In the genomic region with DNA sequence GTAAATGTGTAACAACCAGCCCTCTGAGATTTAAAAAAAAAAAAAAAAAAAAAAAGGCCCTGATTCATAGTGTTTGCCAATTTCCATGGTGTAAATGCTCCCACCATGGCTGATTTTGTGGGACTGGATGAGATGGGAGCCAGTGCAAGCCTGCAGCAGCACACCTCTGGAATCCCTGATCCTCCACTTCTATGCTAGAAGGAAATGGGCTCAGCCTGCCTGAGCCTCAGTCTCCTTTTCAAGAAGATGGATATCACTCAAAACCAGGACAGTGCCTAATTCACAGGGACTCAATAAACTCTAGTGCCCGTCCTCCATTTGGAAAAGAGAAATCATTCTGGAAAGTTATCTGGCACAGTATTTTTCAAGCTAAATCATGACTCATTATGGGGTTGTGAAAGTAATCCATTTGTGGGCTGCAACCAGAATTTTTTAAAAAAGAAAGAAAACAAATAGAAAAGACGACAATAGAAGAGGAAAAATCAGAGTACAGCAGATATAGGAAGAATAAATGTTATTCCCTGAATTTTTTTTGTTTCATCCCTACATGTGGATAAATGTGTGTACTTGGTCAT, we compare ENCODE assay signal across 10 cellular contexts. TPM values are rescaled to one million over a fixed set of nuclear protein-coding genes. Genes with fewer than 3 reads are reported as not detected.
DNase-seq lines count a peak whose midpoint lies in the region; ATAC-seq, FAIRE-seq and TF ChIP-seq lines count a peak whose summit lies in the region.
"Had no signal": no experiment of that assay in that cellular context is flagged by ENCODE, and none has a peak within 500 bp of the region (broad histone marks: within the 10 kb centered on the region; RNA-seq: fewer than 3 reads in every experiment).

No MANE protein-coding gene starts in this region.

- no peaks in the 10 kb centered on the region for H3K36me3 ChIP-seq in small intestine (ENCODE audit: control insufficient read depth in 2 of 2, insufficient read depth in 2 of 2, low read length in 2 of 2)
- no peaks in the 10 kb centered on the region for H3K36me3 ChIP-seq in HepG2 (replicated peaks in 1 of 2; ENCODE audit: control insufficient read depth in 1 of 2, insufficient read depth in 2 of 2, low read length in 2 of 2)

- H3K9me3 ChIP-seq in small intestine (ENCODE audit: control insufficient read depth, low read depth), result no peaks in the 10 kb centered on the region
- no peaks in the 10 kb centered on the region for H3K9me3 ChIP-seq in HepG2 (ENCODE audit: low read length)

- H3K27me3 ChIP-seq in small intestine (ENCODE audit: control insufficient read depth in 2 of 2, insufficient read depth in 2 of 2, low read length in 2 of 2) (no peaks in the 10 kb centered on the region), HepG2 (ENCODE audit: control insufficient read depth in 1 of 2, insufficient read depth in 2 of 2, low read length in 2 of 2) (peaks cover 0 to 27% of the 10 kb centered on the region in 2 experiments; a peak in 2 of 5 replicates)

- in situ Hi-C loops in HepG2 (cut with HindIII; ENCODE audit: extremely low pct_ligation_motif_present, low pct_unique_long_range_greater_than_20kb), result no loop called here

- H3K27ac ChIP-seq in small intestine (ENCODE audit: low read depth in 1 of 2, low read length in 1 of 2), result no peak overlapping the region
- H3K27ac ChIP-seq in HepG2 (ENCODE audit: extremely low read length, insufficient read depth, low read length), result no peak overlapping the region

- H3K4me1 Mint-ChIP-seq in T-helper 2 cell treated with Interferon-gamma antibody and Interleukin-4, amounts not matched to agents 5 μg/mL and 100 μg/mL, for 36 hours (ENCODE audit: low read depth), result peaks cover 46% of the 10 kb centered on the region
- peaks cover 66% of the 10 kb centered on the region for H3K4me1 Mint-ChIP-seq in activated CD4-positive, alpha-beta memory T cell treated with anti-CD3 and anti-CD28 coated beads, Interleukin-2, amount 10 ng/mL, durations not matched to agents 7 days and 5 days
- peaks cover 55% of the 10 kb centered on the region for H3K4me1 Mint-ChIP-seq in stimulated activated memory B cell treated with anti-CD40 and anti-IgM and Interleukin-4, amounts not matched to agents 10 μg/mL and 1 μg/mL and 100 μg/mL, for 72 hours

- no peak for ATAC-seq in stimulated activated memory B cell treated with anti-CD40 and anti-IgM and Interleukin-4, amounts not matched to agents 10 μg/mL and 1 μg/mL and 100 μg/mL, for 72 hours
- no peak for ATAC-seq in HG02798 (IDR thresholded peaks at IDR 0.05; ENCODE audit: poor library complexity, unreplicated experiment)
- no peak for ATAC-seq in HepG2

- peaks cover 34% of the 10 kb centered on the region for H3K36me3 Mint-ChIP-seq in T-helper 2 cell treated with Interferon-gamma antibody and Interleukin-4, amounts not matched to agents 5 μg/mL and 100 μg/mL, for 36 hours (ENCODE audit: low read depth)
- H3K36me3 Mint-ChIP-seq in activated CD4-positive, alpha-beta memory T cell treated with anti-CD3 and anti-CD28 coated beads, Interleukin-2, amount 10 ng/mL, durations not matched to agents 7 days and 5 days (ENCODE audit: low read depth), result peaks cover 38% of the 10 kb centered on the region
- peaks cover 21% of the 10 kb centered on the region for H3K36me3 Mint-ChIP-seq in stimulated activated memory B cell treated with anti-CD40 and anti-IgM and Interleukin-4, amounts not matched to agents 10 μg/mL and 1 μg/mL and 100 μg/mL, for 72 hours

- H2AFZ ChIP-seq in HepG2 (ENCODE audit: low read length), result no peak overlapping the region

- 57 to 84% (median 80%) methylated on average over 2 of the region's 2 CpGs for WGBS in small intestine, 3 donors
- 24% methylated on average over 2 of the region's 2 CpGs for WGBS in HepG2 (ENCODE audit: low lambda C conversion rate)

- TF ChIP-seq CTCF in epithelial cell of esophagus (IDR thresholded peaks at IDR 0.05; ENCODE audit: insufficient read depth, low read depth, low read length, missing control alignments) (no peak), HepG2 (CRISPR knock-in tag; IDR thresholded peaks at IDR 0.05) (no peak)

- POLR2A ChIA-PET in activated CD4-positive, alpha-beta memory T cell treated with anti-CD3 and anti-CD28 coated beads, Interleukin-2, amount 10 ng/mL, durations not matched to agents 7 days and 5 days (lab: Charles Lee), result interaction anchor here (0.8 to 9.3 kb wide), 12 partner anchors 9 to 182 kb away, joined by 3 to 138 read pairs (median 8); a partner anchor contains a TSS
- POLR2A ChIA-PET in HepG2 (lab: Yijun Ruan, JAX), result no interaction called here

- no TSS peak for BruUV-seq in HepG2 (replicated peaks; lab: Mats Ljungman, UMichigan)

- H3K4me1 ChIP-seq in small intestine (ENCODE audit: control insufficient read depth in 2 of 2, insufficient read depth in 1 of 2, low read depth in 1 of 2, low read length in 1 of 2), result peaks cover 0 to 4% of the 10 kb centered on the region in 2 donors
- H3K4me1 ChIP-seq in HepG2 (ENCODE audit: insufficient read depth, low read length), result no peaks in the 10 kb centered on the region

- no peak overlapping the region for H3K9ac ChIP-seq in HepG2 (ENCODE audit: insufficient read depth, low read depth, low read length)

- intact Hi-C loops in HepG2 (cut with micrococcal nuclease; ENCODE audit: unreplicated experiment), result no loop called here

- H3K9me3 Mint-ChIP-seq in T-helper 2 cell treated with Interferon-gamma antibody and Interleukin-4, amounts not matched to agents 5 μg/mL and 100 μg/mL, for 36 hours, result peaks cover 18% of the 10 kb centered on the region
- H3K9me3 Mint-ChIP-seq in activated CD4-positive, alpha-beta memory T cell treated with anti-CD3 and anti-CD28 coated beads, Interleukin-2, amount 10 ng/mL, durations not matched to agents 7 days and 5 days, result peaks cover 24% of the 10 kb centered on the region
- H3K9me3 Mint-ChIP-seq in stimulated activated memory B cell treated with anti-CD40 and anti-IgM and Interleukin-4, amounts not matched to agents 10 μg/mL and 1 μg/mL and 100 μg/mL, for 72 hours, result peaks cover 8% of the 10 kb centered on the region

- H3K27me3 Mint-ChIP-seq in T-helper 2 cell treated with Interferon-gamma antibody and Interleukin-4, amounts not matched to agents 5 μg/mL and 100 μg/mL, for 36 hours (ENCODE audit: low read depth), result no peaks in the 10 kb centered on the region
- no peaks in the 10 kb centered on the region for H3K27me3 Mint-ChIP-seq in activated CD4-positive, alpha-beta memory T cell treated with anti-CD3 and anti-CD28 coated beads, Interleukin-2, amount 10 ng/mL, durations not matched to agents 7 days and 5 days
- H3K27me3 Mint-ChIP-seq in stimulated activated memory B cell treated with anti-CD40 and anti-IgM and Interleukin-4, amounts not matched to agents 10 μg/mL and 1 μg/mL and 100 μg/mL, for 72 hours, result no peaks in the 10 kb centered on the region

- no peak for TF ChIP-seq POLR2A in HepG2 (IDR thresholded peaks at IDR 0.05; ENCODE audit: insufficient read depth in 1 of 2, low read depth in 2 of 2, low read length in 2 of 2)

- H3K4me3 Mint-ChIP-seq in T-helper 2 cell treated with Interferon-gamma antibody and Interleukin-4, amounts not matched to agents 5 μg/mL and 100 μg/mL, for 36 hours, result peak overlapping the region; percentile 90
- peak overlapping the region; percentile 75 for H3K4me3 Mint-ChIP-seq in activated CD4-positive, alpha-beta memory T cell treated with anti-CD3 and anti-CD28 coated beads, Interleukin-2, amount 10 ng/mL, durations not matched to agents 7 days and 5 days
- peak overlapping the region; percentile 64 for H3K4me3 Mint-ChIP-seq in stimulated activated memory B cell treated with anti-CD40 and anti-IgM and Interleukin-4, amounts not matched to agents 10 μg/mL and 1 μg/mL and 100 μg/mL, for 72 hours

- FAIRE-seq in small intestine (lab: Jason Lieb, UNC), result no peak
- no peak for FAIRE-seq in HepG2 (lab: Jason Lieb, UNC)
- FAIRE-seq: A204.1 had no signal

- H3K27ac Mint-ChIP-seq in T-helper 2 cell treated with Interferon-gamma antibody and Interleukin-4, amounts not matched to agents 5 μg/mL and 100 μg/mL, for 36 hours, result peak overlapping the region; percentile 94
- H3K27ac Mint-ChIP-seq in activated CD4-positive, alpha-beta memory T cell treated with anti-CD3 and anti-CD28 coated beads, Interleukin-2, amount 10 ng/mL, durations not matched to agents 7 days and 5 days, result peak overlapping the region; percentile 92
- H3K27ac Mint-ChIP-seq in stimulated activated memory B cell treated with anti-CD40 and anti-IgM and Interleukin-4, amounts not matched to agents 10 μg/mL and 1 μg/mL and 100 μg/mL, for 72 hours, result peak overlapping the region; percentile 89

- TF ChIP-seq EP300 in HepG2 (IDR thresholded peaks at IDR 0.05; ENCODE audit: low read depth in 2 of 2, low read length in 2 of 2) (no peak), HepG2 (CRISPR knock-in tag; IDR thresholded peaks at IDR 0.05; ENCODE audit: borderline replicate concordance) (no peak)

- H3K4me3 ChIP-seq in epithelial cell of esophagus (ENCODE audit: low read length), result no peak overlapping the region
- H3K4me3 ChIP-seq in small intestine (ENCODE audit: low read depth in 1 of 2, low read length in 2 of 2), result no peak overlapping the region
- H3K4me3 ChIP-seq in HepG2 (replicated peaks in 1 of 3; ENCODE audit: insufficient read depth in 1 of 3, low read depth in 2 of 3, low read length in 3 of 3), result no peak overlapping the region

- no peaks in the 10 kb centered on the region for H3K79me2 ChIP-seq in HepG2 (ENCODE audit: insufficient read depth, low read length)

- H3K4me2 ChIP-seq in HepG2 (ENCODE audit: low read depth, low read length), result no peak overlapping the region

- no peaks in the 10 kb centered on the region for H4K20me1 ChIP-seq in HepG2 (ENCODE audit: insufficient read depth, low read length)

- CTCF ChIA-PET in activated CD4-positive, alpha-beta memory T cell treated with anti-CD3 and anti-CD28 coated beads, Interleukin-2, amount 10 ng/mL, durations not matched to agents 7 days and 5 days (lab: Charles Lee), result interaction anchor here (0.6 to 3.0 kb wide), 12 partner anchors 8 to 276 kb away, joined by 3 to 16 read pairs (median 4); a partner anchor contains a TSS
- CTCF ChIA-PET in HepG2 (lab: Yijun Ruan, JAX; ENCODE audit: low intra/inter-chr PET ratio, low total read pairs), result no interaction called here

- no peak for DNase-seq in T-helper 2 cell treated with Interferon-gamma antibody and Interleukin-4, amounts not matched to agents 5 μg/mL and 100 μg/mL, for 36 hours (ENCODE audit: low spot score)
- no peak for DNase-seq in T-helper 2 cell
- no peak for DNase-seq in activated CD4-positive, alpha-beta memory T cell treated with anti-CD3 and anti-CD28 coated beads, Interleukin-2, amount 10 ng/mL, durations not matched to agents 7 days and 5 days
- DNase-seq in epithelial cell of esophagus (ENCODE audit: low read depth), result peak; percentile 15
- no peak for DNase-seq in small intestine
- no peak for DNase-seq in HepG2 (ENCODE audit: low spot score)
- DNase-seq: NCI-H1694 treated with DMSO at 0.1 percent for 48 hours had no signal

- no peak for TF ChIP-seq RAD21 in HepG2 (CRISPR knock-in tag; IDR thresholded peaks at IDR 0.05)

RNA-seq across cellular contexts. Expression of a gene that starts 34.2 kb away (rescaled TPM):
- 100 to 1,000 TPM; 105 to 110 TPM for total RNA-seq in activated CD4-positive, alpha-beta memory T cell treated with anti-CD3 and anti-CD28 coated beads, Interleukin-2, amount 10 ng/mL, durations not matched to agents 7 days and 5 days
- polyA plus RNA-seq in small intestine (10 to 100 TPM in 2 of 3 donors, 1 to 10 TPM in 1; 3.8 to 17.6 (median 12.2) TPM), HepG2 (2011; rRNA removed) (0.16 and 0.25 TPM in 2 replicates)
- total RNA-seq in HepG2 (2016; rRNA removed; fragmentation: Illumina TruSeq; extraction: Trizol), result 0.09 and 0.10 TPM in 2 replicates
- total RNA-seq in HepG2 (2016; cell fraction: cytosol; rRNA removed; fragmentation: Illumina TruSeq; extraction: Trizol; ENCODE audit: low read depth), result not detected in 2 replicates
- 0.15 TPM in 1 of 2 replicates, not detected in the other for total RNA-seq in HepG2 (2016; cell fraction: insoluble cytoplasmic fraction; rRNA removed; fragmentation: Illumina TruSeq; extraction: Trizol)
- 0.06 and 0.10 TPM in 2 replicates for total RNA-seq in HepG2 (2016; cell fraction: membrane; rRNA removed; fragmentation: Illumina TruSeq; extraction: Trizol)
- not detected in 2 replicates for total RNA-seq in HepG2 (2016; cell fraction: nucleus; rRNA removed; fragmentation: Illumina TruSeq; extraction: Trizol)
- polyA plus RNA-seq in HepG2 (2011; cell fraction: cytosol; rRNA removed), result 0.12 and 0.28 TPM in 2 replicates
- polyA plus RNA-seq in HepG2 (2011; cell fraction: nucleus; rRNA removed), result 0.05 and 0.16 TPM in 2 replicates
- 0.13 TPM in 1 of 2 replicates, not detected in the other for polyA plus RNA-seq in HepG2 (2012)
- not detected in 2 replicates for polyA plus RNA-seq in HepG2 (2016; cell fraction: cytosol; fragmentation: Illumina TruSeq; extraction: Trizol; ENCODE audit: low read depth)
- 0.16 and 0.23 TPM in 2 replicates for polyA plus RNA-seq in HepG2 (2016; cell fraction: insoluble cytoplasmic fraction; fragmentation: Illumina TruSeq; extraction: Trizol; ENCODE audit: low read depth)
- polyA plus RNA-seq in HepG2 (2016; cell fraction: membrane; fragmentation: Illumina TruSeq; extraction: Trizol; ENCODE audit: low read depth), result 0.14 TPM in 1 of 2 replicates, not detected in the other
- polyA plus RNA-seq in HepG2 (2016; cell fraction: nucleus; fragmentation: Illumina TruSeq; extraction: Trizol; ENCODE audit: insufficient read depth, low read depth), result not detected in 2 replicates
- polyA minus RNA-seq in HepG2 (2011; rRNA and poly(A)+ RNA removed; ENCODE audit: low replicate concordance), result 0.16 and 0.91 TPM in 2 replicates
- not detected in 2 replicates for polyA minus RNA-seq in HepG2 (2011; cell fraction: cytosol; rRNA and poly(A)+ RNA removed)
- polyA minus RNA-seq in HepG2 (2011; cell fraction: nucleus; rRNA and poly(A)+ RNA removed), result 0.13 TPM in 1 of 2 replicates, not detected in the other

Comparison
In these comparisons a context has a peak if more than half of its experiments do, and no peak if none do; other contexts are left out.
1. RNA of a gene that starts 34.2 kb away (total RNA-seq): 105 to 110 TPM in activated CD4-positive, alpha-beta memory T cell treated with anti-CD3 and anti-CD28 coated beads, Interleukin-2, amount 10 ng/mL, durations not matched to agents 7 days and 5 days; 0.06 to 0.15 TPM in HepG2; every median in the first group is over 10 times any median in the second.
2. Peak in every context shown above with its lines, with median percentiles within 50 percentile points of each other: H3K27ac Mint-ChIP-seq and H3K4me3 Mint-ChIP-seq.